Comparison of ENCODE assay signal across 8 cellular contexts in the genomic region with DNA sequence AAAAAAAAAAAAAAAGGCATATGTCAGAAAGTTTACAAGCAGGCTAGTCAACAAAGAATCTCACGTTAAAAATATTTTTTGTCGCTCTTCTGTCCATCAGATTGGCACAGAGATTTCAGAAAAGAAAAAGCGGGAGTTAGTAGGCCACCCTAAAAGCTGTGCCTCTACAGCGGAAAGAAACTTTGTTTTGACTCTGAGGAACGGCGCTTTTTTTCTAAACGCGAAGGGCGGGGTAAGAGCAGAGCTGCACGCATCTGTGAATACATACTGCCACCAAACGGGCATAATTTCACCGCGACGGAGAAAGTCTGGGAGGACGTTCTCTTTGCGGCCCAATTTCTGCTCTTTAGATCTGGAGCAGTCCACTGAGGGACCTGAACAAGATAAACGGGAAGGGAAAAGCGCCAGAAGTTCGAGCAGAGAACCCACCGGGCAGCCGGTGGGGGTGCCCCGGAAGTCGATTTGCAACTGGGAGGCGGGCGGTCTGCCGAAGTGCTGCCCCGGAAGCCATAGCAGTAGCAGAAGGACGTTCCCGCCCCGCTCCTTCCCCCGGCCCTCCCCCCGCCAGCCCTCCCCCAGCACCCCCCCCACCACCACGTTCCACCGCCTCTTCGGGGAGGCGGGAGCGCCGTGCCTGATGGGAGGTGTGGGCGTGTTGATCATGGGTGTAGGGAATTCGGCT. TPM values are rescaled to one million over a fixed set of nuclear protein-coding genes. Genes with fewer than 3 reads are reported as not detected.
DNase-seq lines count a peak whose midpoint lies in the region; ATAC-seq lines count a peak whose summit lies in the region.
"Not testable (repeated sequence)": the region's sequence is repeated elsewhere in the genome, so short reads cannot be mapped to it uniquely, and the experiment has no call there.

No MANE protein-coding gene starts in this region.

- intact Hi-C loops in dendritic cell treated with granulocyte-macrophage colony-stimulating factor and Interleukin-4, amounts not matched to agents 40 ng/mL and 50 ng/mL, for 4 days (cut with micrococcal nuclease) = not testable (repeated sequence)

- H3K9me3 ChIP-seq in HUES6 (ENCODE audit: control insufficient read depth, insufficient read depth, low read depth, low read length); mesenchymal stem cell (ENCODE audit: control insufficient read depth, low read length); subcutaneous abdominal adipose tissue (ENCODE audit: control insufficient read depth in 5 of 5, low read length in 5 of 5): not testable (repeated sequence)

- not testable (repeated sequence) for H3K36me3 ChIP-seq in HUES6 (ENCODE audit: control insufficient read depth, insufficient read depth, low read length); mesenchymal stem cell (ENCODE audit: control insufficient read depth in 1 of 2, insufficient read depth in 2 of 2, low read depth in 1 of 2, low read length in 2 of 2); subcutaneous abdominal adipose tissue (ENCODE audit: control insufficient read depth in 5 of 5, insufficient read depth in 5 of 5, low read length in 5 of 5)

- ATAC-seq in GM18508 (IDR thresholded peaks at IDR 0.05; ENCODE audit: insufficient read depth, unreplicated experiment) = peak; percentile 34
- peak; percentile 48 for ATAC-seq in GM21423 (IDR thresholded peaks at IDR 0.05; ENCODE audit: unreplicated experiment)
- ATAC-seq in HG02970 (IDR thresholded peaks at IDR 0.05; ENCODE audit: low FRiP score, unreplicated experiment) = peak; percentile 51
- ATAC-seq in activated CD4-positive, CD25-positive, alpha-beta regulatory T cell treated with anti-CD3 and anti-CD28 coated beads, Interleukin-2, amount 50 U/mL, for 24 hours = peak; percentile 67

- not testable (repeated sequence) for H3K4me1 Mint-ChIP-seq in dendritic cell treated with granulocyte-macrophage colony-stimulating factor and Interleukin-4, amounts not matched to agents 40 ng/mL and 50 ng/mL, for 4 days (ENCODE audit: low read depth)

- H3K9me3 Mint-ChIP-seq in dendritic cell treated with granulocyte-macrophage colony-stimulating factor and Interleukin-4, amounts not matched to agents 40 ng/mL and 50 ng/mL, for 4 days = not testable (repeated sequence)

- H3K27me3 ChIP-seq in HUES6 (ENCODE audit: control insufficient read depth, insufficient read depth, low read length) = not testable (repeated sequence)
- H3K27me3 ChIP-seq in mesenchymal stem cell (ENCODE audit: control insufficient read depth in 1 of 2, insufficient read depth in 1 of 2, low read length in 2 of 2) = peaks cover 0 to 12% of the 10 kb centered on the region in 2 experiments
- H3K27me3 ChIP-seq in subcutaneous abdominal adipose tissue (ENCODE audit: control insufficient read depth in 5 of 5, insufficient read depth in 4 of 5, low read length in 5 of 5) = peaks cover 0 to 10% (median 0%) of the 10 kb centered on the region in 5 donors

- not testable (repeated sequence) for H2BK15ac ChIP-seq in mesenchymal stem cell (ENCODE audit: low read depth, poor library complexity, severe bottlenecking)

- H3K27ac ChIP-seq in HUES6 (ENCODE audit: low read depth, low read length) (peak overlapping the region; percentile 82; the same call in 1 of the 2 replicates), subcutaneous abdominal adipose tissue (ENCODE audit: low read depth, low read length) (peak overlapping the region; percentile 69)
- H3K27ac ChIP-seq in mesenchymal stem cell (ENCODE audit: low read length, poor library complexity, severe bottlenecking) = not testable (repeated sequence)

- H2BK120ac ChIP-seq in mesenchymal stem cell (ENCODE audit: low read depth, low read length) = not testable (repeated sequence)

- H3K4ac ChIP-seq in mesenchymal stem cell (ENCODE audit: low read depth in 1 of 2, low read length in 2 of 2) = not testable (repeated sequence)

- not testable (repeated sequence) for H2AFZ ChIP-seq in mesenchymal stem cell (ENCODE audit: low read depth, low read length)

- not testable (repeated sequence) for H3K18ac ChIP-seq in mesenchymal stem cell (ENCODE audit: low read depth in 1 of 2, low read length in 2 of 2)

- H3K79me1 ChIP-seq in mesenchymal stem cell (replicated peaks; ENCODE audit: low read length, poor library complexity, severe bottlenecking) = not testable (repeated sequence)

- H2AK5ac ChIP-seq in mesenchymal stem cell (ENCODE audit: low read length, severe bottlenecking) = not testable (repeated sequence)

- peak overlapping the region; percentile 69 for H3K4me3 Mint-ChIP-seq in dendritic cell treated with granulocyte-macrophage colony-stimulating factor and Interleukin-4, amounts not matched to agents 40 ng/mL and 50 ng/mL, for 4 days

- H3K27me3 Mint-ChIP-seq in dendritic cell treated with granulocyte-macrophage colony-stimulating factor and Interleukin-4, amounts not matched to agents 40 ng/mL and 50 ng/mL, for 4 days = not testable (repeated sequence)

- H3K4me3 ChIP-seq in HUES6 (ENCODE audit: low read depth, low read length); mesenchymal stem cell (ENCODE audit: insufficient read depth in 1 of 2, low read depth in 1 of 2, low read length in 2 of 2): not testable (repeated sequence)
- peak overlapping the region in 1 of 5 donors; percentile 52 for H3K4me3 ChIP-seq in subcutaneous abdominal adipose tissue (ENCODE audit: low read depth in 1 of 5, low read length in 5 of 5)

- not testable (repeated sequence) for H3K23ac ChIP-seq in mesenchymal stem cell (ENCODE audit: low read length in 2 of 2)

- not testable (repeated sequence) for H3K9ac ChIP-seq in HUES6 (ENCODE audit: low read length); subcutaneous abdominal adipose tissue (ENCODE audit: low read length in 5 of 5)
- H3K9ac ChIP-seq in mesenchymal stem cell (ENCODE audit: low read length) = peak overlapping the region; percentile 83

- H2BK12ac ChIP-seq in mesenchymal stem cell (ENCODE audit: low read length in 2 of 2) = not testable (repeated sequence)

- peak overlapping the region; percentile 94 for H3K27ac Mint-ChIP-seq in dendritic cell treated with granulocyte-macrophage colony-stimulating factor and Interleukin-4, amounts not matched to agents 40 ng/mL and 50 ng/mL, for 4 days

- not testable (repeated sequence) for H2BK5ac ChIP-seq in mesenchymal stem cell (ENCODE audit: low read depth, low read length, poor library complexity, severe bottlenecking)

- not testable (repeated sequence) for H3K14ac ChIP-seq in mesenchymal stem cell (ENCODE audit: low read length in 2 of 2)

- H3K4me2 ChIP-seq in mesenchymal stem cell (ENCODE audit: low read length, poor library complexity, severe bottlenecking) = not testable (repeated sequence)

- WGBS in mesenchymal stem cell = no CpG with 5 or more reads among the region's 40 CpGs

- H3K36me3 Mint-ChIP-seq in dendritic cell treated with granulocyte-macrophage colony-stimulating factor and Interleukin-4, amounts not matched to agents 40 ng/mL and 50 ng/mL, for 4 days (ENCODE audit: low read depth) = not testable (repeated sequence)

- DNase-seq in mesenchymal stem cell = not testable (repeated sequence)

- H4K8ac ChIP-seq in mesenchymal stem cell (ENCODE audit: low read length) = not testable (repeated sequence)

- H3K4me1 ChIP-seq in HUES6 (ENCODE audit: control insufficient read depth, insufficient read depth, low read length) (peaks cover 18% of the 10 kb centered on the region), subcutaneous abdominal adipose tissue (ENCODE audit: control insufficient read depth in 5 of 5, insufficient read depth in 5 of 5, low read length in 5 of 5) (peaks cover 2 to 22% (median 16%) of the 10 kb centered on the region in 5 donors)
- H3K4me1 ChIP-seq in mesenchymal stem cell (ENCODE audit: control insufficient read depth, insufficient read depth, low read depth, low read length) = not testable (repeated sequence)

- H4K91ac ChIP-seq in mesenchymal stem cell (ENCODE audit: low read length) = not testable (repeated sequence)

RNA-seq across cellular contexts. Expression of a gene that starts 23.6 kb away (rescaled TPM):
- polyA plus RNA-seq in mesenchymal stem cell (2013, experiment 1 of 2) = 40.1 TPM
- 39.1 TPM for polyA plus RNA-seq in mesenchymal stem cell (2013, experiment 2 of 2)
